19 cellular contexts compared by ENCODE assay signal in genomic region chr6:40882321-40882720, GRCh38.
DNase-seq lines count a peak whose midpoint lies in the region; ATAC-seq and TF ChIP-seq lines count a peak whose summit lies in the region.
"Had no signal": no experiment of that assay in that cellular context is flagged by ENCODE, and none has a peak within 500 bp of the region (broad histone marks: within the 10 kb centered on the region; RNA-seq: fewer than 3 reads in every experiment).

No MANE protein-coding gene starts in this region.

- peak; percentile 66 for DNase-seq in NCI-H1105 treated with DMSO at 0.1 percent for 48 hours (lab: John Stamatoyannopoulos, UW)
- peak; percentile 74 for DNase-seq in NCI-H510A (lab: John Stamatoyannopoulos, UW)
- DNase-seq in left kidney (ENCODE audit: low read depth, low spot score) = peak; percentile 74
- DNase-seq in hepatic stellate cell (ENCODE audit: low spot score) = no peak
- DNase-seq in GF-D8 (lab: John Stamatoyannopoulos, UW) = no peak
- DNase-seq: activated CD4-positive, alpha-beta T cell treated with anti-CD3 and anti-CD28 coated beads for 1 hour; activated CD8-positive, alpha-beta memory T cell treated with anti-CD3 and anti-CD28 coated beads, Interleukin-2, amount 50 U/mL, for 4 hours; activated gamma-delta T cell treated with Interleukin-2 at 50 U/mL for 16 hours; endodermal cell; HFFc6; ovary; SIG-M5; stimulated activated CD4-positive, alpha-beta T cell treated with anti-CD3 and anti-CD28 coated beads, Interleukin-4, amount 100 ng/mL, for 4 hours; T-helper 9 cell had no signal

- ATAC-seq in stimulated activated memory B cell treated with anti-CD40 and anti-IgM and Interleukin-4, amounts not matched to agents 10 μg/mL and 1 μg/mL and 100 μg/mL, for 72 hours = no peak
- ATAC-seq: left lobe of liver had no signal

- no peak overlapping the region for H3K27ac Mint-ChIP-seq in stimulated activated memory B cell treated with anti-CD40 and anti-IgM and Interleukin-4, amounts not matched to agents 10 μg/mL and 1 μg/mL and 100 μg/mL, for 72 hours
- H3K27ac Mint-ChIP-seq: endodermal cell, HFFc6 had no signal

- H3K36me3 ChIP-seq in HEK293 (ENCODE audit: control insufficient read depth in 2 of 2, insufficient read depth in 1 of 2, low read length in 2 of 2) = no peaks in the 10 kb centered on the region
- H3K36me3 ChIP-seq: BLaER1, ovary had no signal

- peaks cover 5% of the 10 kb centered on the region for H3K36me3 Mint-ChIP-seq in stimulated activated memory B cell treated with anti-CD40 and anti-IgM and Interleukin-4, amounts not matched to agents 10 μg/mL and 1 μg/mL and 100 μg/mL, for 72 hours

- H3K4me1 ChIP-seq in HEK293 (ENCODE audit: control insufficient read depth, insufficient read depth, low read length) = peaks cover 4% of the 10 kb centered on the region; the same call in 1 of the 2 replicates

- CTCF ChIA-PET in HEK293 (lab: Yijun Ruan, JAX) = interaction anchor here (1.6 to 3.5 kb wide), 2 partner anchors 13 to 157 kb away, joined by 5 to 23 read pairs; partner anchors contain the start of gene UNC5CL

- peaks cover 37% of the 10 kb centered on the region for H3K27me3 Mint-ChIP-seq in stimulated activated memory B cell treated with anti-CD40 and anti-IgM and Interleukin-4, amounts not matched to agents 10 μg/mL and 1 μg/mL and 100 μg/mL, for 72 hours

- no peak for TF ChIP-seq CTCF in HEK293 (tag by site-specific recombination; IDR thresholded peaks at IDR 0.05)

- H3K4me3 ChIP-seq in HEK293 (ENCODE audit: low read depth, low read length) = no peak overlapping the region
- H3K4me3 ChIP-seq: BLaER1, ovary, skin epidermis had no signal

- H3K4me3 Mint-ChIP-seq in stimulated activated memory B cell treated with anti-CD40 and anti-IgM and Interleukin-4, amounts not matched to agents 10 μg/mL and 1 μg/mL and 100 μg/mL, for 72 hours = no peak overlapping the region
- H3K4me3 Mint-ChIP-seq: endodermal cell, HFFc6 had no signal

- H3K9me3 Mint-ChIP-seq in stimulated activated memory B cell treated with anti-CD40 and anti-IgM and Interleukin-4, amounts not matched to agents 10 μg/mL and 1 μg/mL and 100 μg/mL, for 72 hours = peaks cover 5% of the 10 kb centered on the region
- H3K9me3 Mint-ChIP-seq: HFFc6 had no signal

- POLR2A ChIA-PET in HEK293 (lab: Yijun Ruan, JAX) = no interaction called here

- H3K9me3 ChIP-seq in HEK293 (ENCODE audit: control insufficient read depth, insufficient read depth, low read depth, low read length) = no peaks in the 10 kb centered on the region
- H3K9me3 ChIP-seq: ovary had no signal

- no peaks in the 10 kb centered on the region for H3K4me1 Mint-ChIP-seq in stimulated activated memory B cell treated with anti-CD40 and anti-IgM and Interleukin-4, amounts not matched to agents 10 μg/mL and 1 μg/mL and 100 μg/mL, for 72 hours

- H3K27ac ChIP-seq in HEK293 (ENCODE audit: extremely low read depth, low read depth, low read length) = no peak overlapping the region
- H3K27ac ChIP-seq: BLaER1, ovary, skin epidermis had no signal

TF ChIP-seq in HEK293, 187 proteins besides CTCF, POLR2A, EP300 and RAD21:
- TF ChIP-seq ZNF221 (tag by site-specific recombination; IDR thresholded peaks at IDR 0.05; ENCODE audit: borderline replicate concordance) (no peak), ZNF2 (tag by site-specific recombination; IDR thresholded peaks at IDR 0.05) (no peak), ZNF660 (tag by site-specific recombination; IDR thresholded peaks at IDR 0.05) (peak; percentile 99), ZXDB (tag by site-specific recombination; IDR thresholded peaks at IDR 0.05) (no peak), ZNF692 (tag by site-specific recombination; IDR thresholded peaks at IDR 0.05) (peak; percentile 47; the same call in 1 of the 2 replicates), ZNF184 (tag by site-specific recombination; IDR thresholded peaks at IDR 0.05) (no peak), ZNF37A (tag by site-specific recombination; IDR thresholded peaks at IDR 0.05) (no peak), ZNF623 (tag by site-specific recombination; IDR thresholded peaks at IDR 0.05) (no peak), ZFHX2 (tag by site-specific recombination; conservative IDR thresholded peaks at IDR 0.05) (no peak), SP7 (tag by site-specific recombination; IDR thresholded peaks at IDR 0.05) (no peak), KLF10 (tag by site-specific recombination; IDR thresholded peaks at IDR 0.05) (no peak), ZSCAN30 (tag by site-specific recombination; IDR thresholded peaks at IDR 0.05) (0 out of 2 replicates have a peak, but pooled peaks have one; percentile 25)

Comparison
In these comparisons a context has a peak if more than half of its experiments do, and no peak if none do; other contexts are left out.
1. DNase-seq: peak in NCI-H1105 treated with DMSO at 0.1 percent for 48 hours (single experiment), NCI-H510A (single experiment) and left kidney (single experiment); none in hepatic stellate cell (single experiment) and GF-D8 (single experiment).